In the genomic region with DNA sequence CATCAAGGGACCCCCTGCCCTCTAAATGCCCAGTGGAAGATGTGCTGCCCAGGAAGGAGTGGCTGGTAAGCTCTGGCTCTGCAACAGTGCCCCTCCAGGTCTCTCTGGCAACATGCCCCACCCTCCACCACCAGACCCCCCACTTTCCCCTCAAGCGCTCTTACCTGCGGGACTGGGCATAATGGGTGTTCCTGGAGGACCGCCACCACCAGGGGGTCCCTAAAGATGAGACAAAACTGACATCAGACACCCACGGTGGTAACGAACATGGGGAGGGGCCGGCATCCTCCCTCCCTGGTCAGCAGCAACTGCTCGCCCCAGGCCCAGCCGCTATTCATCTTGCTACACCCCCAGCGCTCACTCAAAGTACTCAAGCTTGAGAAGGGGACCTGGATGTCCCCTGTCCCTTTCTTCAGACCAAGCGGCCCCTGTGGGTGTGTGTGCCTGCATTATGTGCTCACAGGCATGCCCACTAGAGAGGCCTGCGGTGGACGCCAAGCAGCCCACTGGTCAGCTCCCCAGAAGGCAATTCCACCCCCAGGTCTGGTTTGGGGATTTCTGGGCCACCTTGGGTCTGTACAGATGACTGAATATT, we compare ENCODE assay signal across 15 cellular contexts. TPM values are rescaled to one million over a fixed set of nuclear protein-coding genes. Genes with fewer than 3 reads are reported as not detected.
DNase-seq lines count a peak whose midpoint lies in the region; ATAC-seq and TF ChIP-seq lines count a peak whose summit lies in the region.
"Had no signal": no experiment of that assay in that cellular context is flagged by ENCODE, and none has a peak within 500 bp of the region (broad histone marks: within the 10 kb centered on the region; RNA-seq: fewer than 3 reads in every experiment).

No MANE protein-coding gene starts in this region.

- H3K9ac ChIP-seq in mesenchymal stem cell (ENCODE audit: low read length), result no peak overlapping the region

- no peak overlapping the region for H2AK5ac ChIP-seq in mesenchymal stem cell (ENCODE audit: low read length, severe bottlenecking)

- no peak for ATAC-seq in Right ventricle myocardium inferior
- no peak for ATAC-seq in Right ventricle myocardium superior (ENCODE audit: poor library complexity)
- ATAC-seq in WTC11, result no peak
- ATAC-seq in activated naive CD8-positive, alpha-beta T cell treated with anti-CD3 and anti-CD28 coated beads, Interleukin-2, amount 50 U/mL, for 24 hours, result no peak

- 0 out of 2 replicates have a peak overlapping the region, but pooled peaks have one; percentile 49 for H3K27ac Mint-ChIP-seq in WTC11
- H3K27ac Mint-ChIP-seq in activated naive CD8-positive, alpha-beta T cell treated with anti-CD3 and anti-CD28 coated beads, Interleukin-2, amount 50 U/mL, for 24 hours, result no peak overlapping the region
- H3K27ac Mint-ChIP-seq: CD8-positive, alpha-beta memory T cell had no signal

- H3K9me3 ChIP-seq in mesenchymal stem cell (ENCODE audit: control insufficient read depth, low read length), result no peaks in the 10 kb centered on the region
- no peaks in the 10 kb centered on the region for H3K9me3 ChIP-seq in tibial artery
- H3K9me3 ChIP-seq: Caco-2 had no signal

- no peak overlapping the region for H2AFZ ChIP-seq in mesenchymal stem cell (ENCODE audit: low read depth, low read length)

- no peak overlapping the region for H2BK5ac ChIP-seq in mesenchymal stem cell (ENCODE audit: low read depth, low read length, poor library complexity, severe bottlenecking)

- H2BK12ac ChIP-seq in mesenchymal stem cell (ENCODE audit: low read length in 2 of 2), result no peak overlapping the region

- no peak overlapping the region for H2BK15ac ChIP-seq in mesenchymal stem cell (ENCODE audit: low read depth, poor library complexity, severe bottlenecking)

- no peaks in the 10 kb centered on the region for H3K4me1 Mint-ChIP-seq in WTC11
- H3K4me1 Mint-ChIP-seq in activated naive CD8-positive, alpha-beta T cell treated with anti-CD3 and anti-CD28 coated beads, Interleukin-2, amount 50 U/mL, for 24 hours, result no peaks in the 10 kb centered on the region

- no peak overlapping the region for H3K18ac ChIP-seq in mesenchymal stem cell (ENCODE audit: low read depth in 1 of 2, low read length in 2 of 2)

- no peak overlapping the region for H3K14ac ChIP-seq in mesenchymal stem cell (ENCODE audit: low read length in 2 of 2)

- no peak overlapping the region for H3K4me3 ChIP-seq in mesenchymal stem cell (ENCODE audit: insufficient read depth in 1 of 2, low read depth in 1 of 2, low read length in 2 of 2)
- no peak overlapping the region for H3K4me3 ChIP-seq in tibial artery

- POLR2A ChIA-PET in WTC11 (lab: Charles Lee), result no interaction called here

- H4K8ac ChIP-seq in mesenchymal stem cell (ENCODE audit: low read length), result peak overlapping the region; percentile 22

- peaks cover 12% of the 10 kb centered on the region for H3K4me1 ChIP-seq in mesenchymal stem cell (ENCODE audit: control insufficient read depth, insufficient read depth, low read depth, low read length)
- H3K4me1 ChIP-seq in tibial artery, result peaks cover 0 to 38% (median 13%) of the 10 kb centered on the region in 4 donors
- H3K4me1 ChIP-seq: Caco-2 had no signal

- H3K79me1 ChIP-seq in mesenchymal stem cell (replicated peaks; ENCODE audit: low read length, poor library complexity, severe bottlenecking), result peaks cover 1% of the 10 kb centered on the region

- H3K4me3 Mint-ChIP-seq in WTC11, result no peak overlapping the region
- H3K4me3 Mint-ChIP-seq in activated naive CD8-positive, alpha-beta T cell treated with anti-CD3 and anti-CD28 coated beads, Interleukin-2, amount 50 U/mL, for 24 hours, result no peak overlapping the region
- H3K4me3 Mint-ChIP-seq: CD14-positive monocyte; CD8-positive, alpha-beta memory T cell had no signal

- H3K36me3 Mint-ChIP-seq in WTC11, result peaks cover 35% of the 10 kb centered on the region
- H3K36me3 Mint-ChIP-seq in activated naive CD8-positive, alpha-beta T cell treated with anti-CD3 and anti-CD28 coated beads, Interleukin-2, amount 50 U/mL, for 24 hours (ENCODE audit: low read depth), result peaks cover 8% of the 10 kb centered on the region

- H3K23ac ChIP-seq in mesenchymal stem cell (ENCODE audit: low read length in 2 of 2), result no peak overlapping the region

- no peak overlapping the region for H3K27ac ChIP-seq in mesenchymal stem cell (ENCODE audit: low read length, poor library complexity, severe bottlenecking)
- H3K27ac ChIP-seq in tibial artery, result peak overlapping the region; percentile 44 to 59
- H3K27ac ChIP-seq: 22Rv1, HL-60 had no signal

- peaks cover 54 to 69% of the 10 kb centered on the region in 2 experiments for H3K36me3 ChIP-seq in mesenchymal stem cell (ENCODE audit: control insufficient read depth in 1 of 2, insufficient read depth in 2 of 2, low read depth in 1 of 2, low read length in 2 of 2)
- peaks cover 40 to 91% (median 56%) of the 10 kb centered on the region in 3 donors for H3K36me3 ChIP-seq in tibial artery

- H3K27me3 ChIP-seq in mesenchymal stem cell (ENCODE audit: control insufficient read depth in 1 of 2, insufficient read depth in 1 of 2, low read length in 2 of 2), result no peaks in the 10 kb centered on the region
- H3K27me3 ChIP-seq in tibial artery, result no peaks in the 10 kb centered on the region

- 98% methylated on average over 12 of the region's 12 CpGs for WGBS in mesenchymal stem cell

- H3K4ac ChIP-seq in mesenchymal stem cell (ENCODE audit: low read depth in 1 of 2, low read length in 2 of 2), result no peak overlapping the region

- DNase-seq in Right ventricle myocardium inferior (ENCODE audit: missing footprints) (peak; percentile 55), Right ventricle myocardium superior (no peak), WTC11 (ENCODE audit: low spot score) (no peak), mesenchymal stem cell (no peak), tibial artery (no peak), cerebellar cortex (ENCODE audit: low spot score) (no peak), D341Med (ENCODE audit: low spot score) (no peak)
- no peak for DNase-seq in activated naive CD8-positive, alpha-beta T cell treated with anti-CD3 and anti-CD28 coated beads, Interleukin-2, amount 50 U/mL, for 24 hours
- DNase-seq: Caco-2; CD8-positive, alpha-beta memory T cell; DMS53; HCEC 1CT had no signal

- no peak overlapping the region for H3K4me2 ChIP-seq in mesenchymal stem cell (ENCODE audit: low read length, poor library complexity, severe bottlenecking)

- CTCF ChIA-PET in WTC11 (lab: Charles Lee), result no interaction called here

- H2BK120ac ChIP-seq in mesenchymal stem cell (ENCODE audit: low read depth, low read length), result no peak overlapping the region

- H3K27me3 Mint-ChIP-seq in WTC11 (ENCODE audit: low read depth), result no peaks in the 10 kb centered on the region
- H3K27me3 Mint-ChIP-seq in activated naive CD8-positive, alpha-beta T cell treated with anti-CD3 and anti-CD28 coated beads, Interleukin-2, amount 50 U/mL, for 24 hours, result no peaks in the 10 kb centered on the region
- H3K27me3 Mint-ChIP-seq: CD8-positive, alpha-beta memory T cell had no signal

- no peak overlapping the region for H4K91ac ChIP-seq in mesenchymal stem cell (ENCODE audit: low read length)

- intact Hi-C loops in Right ventricle myocardium inferior (cut with DNase I) (no loop called here), Right ventricle myocardium superior (cut with DNase I) (no loop called here), tibial artery (cut with DNase I; ENCODE audit: low total_unique reads) (no loop called here)

- TF ChIP-seq CTCF in WTC11 (IDR thresholded peaks at IDR 0.05), result no peak
- no peak for TF ChIP-seq CTCF in tibial artery (IDR thresholded peaks at IDR 0.05)

- no peaks in the 10 kb centered on the region for H3K9me3 Mint-ChIP-seq in WTC11
- H3K9me3 Mint-ChIP-seq in activated naive CD8-positive, alpha-beta T cell treated with anti-CD3 and anti-CD28 coated beads, Interleukin-2, amount 50 U/mL, for 24 hours, result no peaks in the 10 kb centered on the region
- H3K9me3 Mint-ChIP-seq: CD14-positive monocyte; CD8-positive, alpha-beta memory T cell had no signal

TF ChIP-seq in WTC11, 78 proteins besides CTCF, POLR2A, EP300 and RAD21:
- no peak for TF ChIP-seq ZNF138 (CRISPR knock-in tag; conservative IDR thresholded peaks at IDR 0.05)
- no peak for TF ChIP-seq NR1H2 (CRISPR knock-in tag; IDR thresholded peaks at IDR 0.05)
- TF ChIP-seq ZNF423 (CRISPR knock-in tag; IDR thresholded peaks at IDR 0.05), result no peak
- TF ChIP-seq ESRRA (CRISPR knock-in tag; IDR thresholded peaks at IDR 0.05; ENCODE audit: borderline replicate concordance), result no peak

RNA-seq across cellular contexts. Expression of a gene that starts 40.9 kb away (rescaled TPM):
- total RNA-seq in Right ventricle myocardium inferior (85.2 TPM), Right ventricle myocardium superior (78.6 TPM), WTC11 (2021) (125 to 143 TPM (median 130 TPM) in 3 replicates)
- polyA plus RNA-seq in mesenchymal stem cell (2013, experiment 1 of 2), result 83.1 TPM
- polyA plus RNA-seq in mesenchymal stem cell (2013, experiment 2 of 2), result 84.0 TPM

RNA-seq across cellular contexts. Expression of a gene that starts 41.0 kb away (rescaled TPM):
- 3.9 TPM for total RNA-seq in Right ventricle myocardium inferior
- 4.8 TPM for total RNA-seq in Right ventricle myocardium superior
- 13.1 to 14.2 TPM (median 13.4 TPM) in 3 replicates for total RNA-seq in WTC11 (2021)
- polyA plus RNA-seq in mesenchymal stem cell (2013, experiment 1 of 2), result 4.3 TPM
- 3.4 TPM for polyA plus RNA-seq in mesenchymal stem cell (2013, experiment 2 of 2)
